In genomic region chrX:31884535-31884934, GRCh38 we compare ENCODE assay signal across 24 cellular contexts.
DNase-seq lines count a peak whose midpoint lies in the region; ATAC-seq, FAIRE-seq and TF ChIP-seq lines count a peak whose summit lies in the region.
"Had no signal": no experiment of that assay in that cellular context is flagged by ENCODE, and none has a peak within 500 bp of the region (broad histone marks: within the 10 kb centered on the region; RNA-seq: fewer than 3 reads in every experiment).

No MANE protein-coding gene starts in this region.

- FAIRE-seq in HepG2 (lab: Jason Lieb, UNC) (no peak), endometrium (lab: Jason Lieb, UNC) (peak; percentile 54), pancreas (lab: Jason Lieb, UNC) (peak; percentile 32)
- FAIRE-seq: A549, D721Med, GM12891, GM18507, H1 had no signal

- H3K4me3 ChIP-seq in HepG2 (replicated peaks in 1 of 3; ENCODE audit: insufficient read depth in 1 of 3, low read depth in 2 of 3, low read length in 3 of 3), result no peak overlapping the region
- H3K4me3 ChIP-seq in right lobe of liver, result no peak overlapping the region
- no peak overlapping the region for H3K4me3 ChIP-seq in pancreas
- H3K4me3 ChIP-seq: A549; BLaER1 treated with 17β-estradiol and CSF1 and Interleukin-3, amounts not matched to agents 10 nM and 100 nM had no signal

- TF ChIP-seq CTCF in HepG2 (CRISPR knock-in tag; IDR thresholded peaks at IDR 0.05) (no peak), right lobe of liver (IDR thresholded peaks at IDR 0.05) (no peak), pancreas (IDR thresholded peaks at IDR 0.05) (no peak)

- no peaks in the 10 kb centered on the region for H3K79me2 ChIP-seq in HepG2 (ENCODE audit: insufficient read depth, low read length)

- H3K36me3 ChIP-seq in HepG2 (replicated peaks in 1 of 2; ENCODE audit: control insufficient read depth in 1 of 2, insufficient read depth in 2 of 2, low read length in 2 of 2), result no peaks in the 10 kb centered on the region
- H3K36me3 ChIP-seq in right lobe of liver, result no peaks in the 10 kb centered on the region
- no peaks in the 10 kb centered on the region for H3K36me3 ChIP-seq in pancreas
- H3K36me3 ChIP-seq: BE2C; BLaER1 treated with 17β-estradiol and CSF1 and Interleukin-3, amounts not matched to agents 10 nM and 100 nM had no signal

- 68% methylated on average over 2 of the region's 2 CpGs for WGBS in HepG2 (ENCODE audit: low lambda C conversion rate)
- 80% methylated on average over 2 of the region's 2 CpGs for WGBS in right lobe of liver (ENCODE audit: insufficient coverage, low coverage, low lambda C conversion rate, missing lambda C conversion rate)
- 80 to 89% methylated on average over 2 of the region's 2 CpGs for WGBS in pancreas, 2 donors

- ATAC-seq in HepG2 (no peak), right lobe of liver (no peak), pancreas (no peak), GM19035 (IDR thresholded peaks at IDR 0.05; ENCODE audit: unreplicated experiment) (no peak)
- ATAC-seq: A549 had no signal

- no peak overlapping the region for H2AFZ ChIP-seq in HepG2 (ENCODE audit: low read length)

- H3K27me3 ChIP-seq in HepG2 (ENCODE audit: control insufficient read depth in 1 of 2, insufficient read depth in 2 of 2, low read length in 2 of 2) (no peaks in the 10 kb centered on the region), right lobe of liver (no peaks in the 10 kb centered on the region), pancreas (peaks cover 0 to 16% (median 6%) of the 10 kb centered on the region in 4 donors)
- H3K27me3 ChIP-seq: BE2C had no signal

- no peak for TF ChIP-seq RAD21 in HepG2 (CRISPR knock-in tag; IDR thresholded peaks at IDR 0.05)

- DNase-seq in HepG2 (ENCODE audit: low spot score), result no peak
- DNase-seq in right lobe of liver, result no peak
- no peak for DNase-seq in pancreas
- DNase-seq in mucosa of gallbladder (ENCODE audit: low spot score), result no peak
- DNase-seq: ACHN; AML-193; BE2C; CD4-positive, alpha-beta T cell; CD8-positive, alpha-beta memory T cell; DMS 273 treated with DMSO at 0.1 percent for 48 hours; DMS79; EL; GF-D8; H7; HCEC 1CT had no signal

- no peak for TF ChIP-seq EP300 in HepG2 (IDR thresholded peaks at IDR 0.05; ENCODE audit: low read depth in 2 of 2, low read length in 2 of 2)
- no peak for TF ChIP-seq EP300 in HepG2 (CRISPR knock-in tag; IDR thresholded peaks at IDR 0.05; ENCODE audit: borderline replicate concordance)

- H3K27ac ChIP-seq in HepG2 (ENCODE audit: extremely low read length, insufficient read depth, low read length) (no peak overlapping the region), right lobe of liver (no peak overlapping the region), pancreas (no peak overlapping the region)
- H3K27ac ChIP-seq: 22Rv1; A549; BLaER1 treated with 17β-estradiol and CSF1 and Interleukin-3, amounts not matched to agents 10 nM and 100 nM had no signal

- CTCF ChIA-PET in HepG2 (lab: Yijun Ruan, JAX; ENCODE audit: low intra/inter-chr PET ratio, low total read pairs), result no interaction called here

- intact Hi-C loops in HepG2 (cut with micrococcal nuclease; ENCODE audit: unreplicated experiment), result no loop called here
- intact Hi-C loops in right lobe of liver (cut with DNase I), result no loop called here
- intact Hi-C loops in pancreas (cut with DNase I), result no loop called here

- in situ Hi-C loops in HepG2 (cut with HindIII; ENCODE audit: extremely low pct_ligation_motif_present, low pct_unique_long_range_greater_than_20kb), result no loop called here

- POLR2A ChIA-PET in HepG2 (lab: Yijun Ruan, JAX), result no interaction called here

- no peak for TF ChIP-seq POLR2A in HepG2 (IDR thresholded peaks at IDR 0.05; ENCODE audit: insufficient read depth in 1 of 2, low read depth in 2 of 2, low read length in 2 of 2)
- no peak for TF ChIP-seq POLR2A in right lobe of liver (IDR thresholded peaks at IDR 0.05)

- no peak overlapping the region for H3K9ac ChIP-seq in HepG2 (ENCODE audit: insufficient read depth, low read depth, low read length)
- H3K9ac ChIP-seq: BLaER1 treated with 17β-estradiol and CSF1 and Interleukin-3, amounts not matched to agents 10 nM and 100 nM had no signal

- H3K4me2 ChIP-seq in HepG2 (ENCODE audit: low read depth, low read length), result no peak overlapping the region
- H3K4me2 ChIP-seq: A549; BLaER1 treated with 17β-estradiol and CSF1 and Interleukin-3, amounts not matched to agents 10 nM and 100 nM had no signal

- no peaks in the 10 kb centered on the region for H4K20me1 ChIP-seq in HepG2 (ENCODE audit: insufficient read depth, low read length)
- H4K20me1 ChIP-seq: BLaER1 treated with 17β-estradiol and CSF1 and Interleukin-3, amounts not matched to agents 10 nM and 100 nM had no signal

- H3K9me3 ChIP-seq in HepG2 (ENCODE audit: low read length) (no peaks in the 10 kb centered on the region), right lobe of liver (peaks cover 0 to 3% (median 0%) of the 10 kb centered on the region in 4 donors), pancreas (no peaks in the 10 kb centered on the region)
- H3K9me3 ChIP-seq: A549; BE2C; BLaER1 treated with 17β-estradiol and CSF1 and Interleukin-3, amounts not matched to agents 10 nM and 100 nM had no signal

- no peaks in the 10 kb centered on the region for H3K4me1 ChIP-seq in HepG2 (ENCODE audit: insufficient read depth, low read length)
- no peaks in the 10 kb centered on the region for H3K4me1 ChIP-seq in right lobe of liver
- H3K4me1 ChIP-seq in pancreas, result no peaks in the 10 kb centered on the region
- H3K4me1 ChIP-seq: A549; BE2C; BLaER1 treated with 17β-estradiol and CSF1 and Interleukin-3, amounts not matched to agents 10 nM and 100 nM had no signal

- BruUV-seq in HepG2 (replicated peaks; lab: Mats Ljungman, UMichigan), result no TSS peak

TF ChIP-seq in HepG2, 621 proteins besides CTCF, POLR2A, EP300 and RAD21:
- no peak for TF ChIP-seq ZBTB7B (CRISPR knock-in tag; IDR thresholded peaks at IDR 0.05)
- no peak for TF ChIP-seq ZSCAN21 (CRISPR knock-in tag; IDR thresholded peaks at IDR 0.05; ENCODE audit: borderline replicate concordance)
- no peak for TF ChIP-seq TCF7 (IDR thresholded peaks at IDR 0.05; ENCODE audit: low read depth)
- TF ChIP-seq CEBPB (IDR thresholded peaks at IDR 0.05; ENCODE audit: borderline replicate concordance, low read depth, low read length), result peak; percentile 52; the same call in 1 of the 2 replicates
- TF ChIP-seq ZNF773 (CRISPR knock-in tag; IDR thresholded peaks at IDR 0.05; ENCODE audit: borderline replicate concordance), result no peak
